7 cellular contexts compared by ENCODE assay signal in genomic region chr6:391559-392440, GRCh38. TPM values are rescaled to one million over a fixed set of nuclear protein-coding genes. Genes with fewer than 3 reads are reported as not detected.
A peak's percentile ranks its signal among the peaks of the same experiment; 100 is the strongest.
DNase-seq lines count a peak whose midpoint lies in the region; ATAC-seq and TF ChIP-seq lines count a peak whose summit lies in the region.

IRF4 (plus strand) TSS chr6:391752; CDS start chr6:393153, 1,401 bp downstream.

- no peaks in the 10 kb centered on the region for H3K9me3 Mint-ChIP-seq in activated T-cell treated with anti-CD3 and anti-CD28 coated beads, Interleukin-2, amount 50 U/mL, for 4 hours

- H3K27me3 ChIP-seq in left ventricle myocardium inferior (ENCODE audit: low read depth) (peaks cover 96% of the 10 kb centered on the region), spleen (replicated peaks in 1 of 7) (peaks cover 0 to 83% (median 41%) of the 10 kb centered on the region in 7 donors)

- TF ChIP-seq POLR2A in spleen (IDR thresholded peaks at IDR 0.05) = peak in 2 of 3 donors; percentile 82 to 84

- peaks cover 44% of the 10 kb centered on the region for H3K4me1 Mint-ChIP-seq in activated T-cell treated with anti-CD3 and anti-CD28 coated beads, Interleukin-2, amount 50 U/mL, for 4 hours (ENCODE audit: low read depth)

- H3K9me3 ChIP-seq in left ventricle myocardium inferior (replicated peaks) = no peaks in the 10 kb centered on the region
- H3K9me3 ChIP-seq in spleen = no peaks in the 10 kb centered on the region

- H3K36me3 ChIP-seq in left ventricle myocardium inferior = no peaks in the 10 kb centered on the region
- H3K36me3 ChIP-seq in spleen = peaks cover 0 to 24% (median 4%) of the 10 kb centered on the region in 6 donors

- H3K27me3 Mint-ChIP-seq in activated T-cell treated with anti-CD3 and anti-CD28 coated beads, Interleukin-2, amount 50 U/mL, for 4 hours (ENCODE audit: low read depth) = peaks cover under 1% of the 10 kb centered on the region

- peak; percentile 44 for ATAC-seq in GM19397 (IDR thresholded peaks at IDR 0.05; ENCODE audit: unreplicated experiment)
- peak; percentile 45 for ATAC-seq in HG03460 (IDR thresholded peaks at IDR 0.05; ENCODE audit: unreplicated experiment)
- peak; percentile 61 to 64 for ATAC-seq in activated T-cell treated with anti-CD3 and anti-CD28 coated beads, Interleukin-2, amount 50 U/mL, for 4 hours

- DNase-seq in activated T-cell treated with anti-CD3 and anti-CD28 coated beads, Interleukin-2, amount 50 U/mL, for 4 hours = peak; percentile 84
- no peak for DNase-seq in left ventricle myocardium inferior
- peak; percentile 89 for DNase-seq in spleen
- DNase-seq in Ammon's horn (ENCODE audit: low spot score) = no peak
- DNase-seq in EL = no peak

- peaks cover 30% of the 10 kb centered on the region for H3K36me3 Mint-ChIP-seq in activated T-cell treated with anti-CD3 and anti-CD28 coated beads, Interleukin-2, amount 50 U/mL, for 4 hours (ENCODE audit: insufficient read depth)

- H3K4me3 Mint-ChIP-seq in activated T-cell treated with anti-CD3 and anti-CD28 coated beads, Interleukin-2, amount 50 U/mL, for 4 hours = peak within 1 kb of the TSS; percentile 96

- H3K4me3 ChIP-seq in left ventricle myocardium inferior (peak within 1 kb of the TSS; percentile 58), spleen (peak within 1 kb of the TSS; percentile 33 to 91 (median 67))

- 1 to 2% (median 2%) methylated on average over 45 to 82 of the region's 82 CpGs for WGBS in spleen, 5 donors

- intact Hi-C loops in left ventricle myocardium inferior (cut with micrococcal nuclease) = no loop called here
- intact Hi-C loops in spleen (cut with DNase I; ENCODE audit: low total_unique reads) = no loop called here

- TF ChIP-seq CTCF in left ventricle myocardium inferior (IDR thresholded peaks at IDR 0.05; ENCODE audit: borderline replicate concordance) = no peak
- no peak for TF ChIP-seq CTCF in spleen (IDR thresholded peaks at IDR 0.05 in 8 of 11, conservative IDR thresholded peaks at IDR 0.05 in 3 of 11)

- no peak within 1 kb of the TSS for H3K27ac ChIP-seq in left ventricle myocardium inferior (replicated peaks)
- peak within 1 kb of the TSS; percentile 51 to 90 (median 84) for H3K27ac ChIP-seq in spleen

- peaks cover 32% of the 10 kb centered on the region for H3K4me1 ChIP-seq in left ventricle myocardium inferior
- H3K4me1 ChIP-seq in spleen = peaks cover 9 to 69% (median 45%) of the 10 kb centered on the region in 6 donors

RNA-seq across cellular contexts. Expression of gene IRF4, which starts in this region (rescaled TPM):
- total RNA-seq in activated T-cell treated with anti-CD3 and anti-CD28 coated beads, Interleukin-2, amount 50 U/mL, for 4 hours = 100 to 1,000 TPM; 720 to 924 (median 743) TPM
- total RNA-seq in left ventricle myocardium inferior (0.22 TPM), spleen (10 to 100 TPM; 39.2 to 91.3 (median 52.0) TPM)
- 10 to 100 TPM in 2 of 3 donors, 1 to 10 TPM in 1; 8.7 to 11.9 (median 11.2) TPM for polyA plus RNA-seq in spleen

Comparison
In these comparisons a context has a peak if more than half of its experiments do, and no peak if none do; other contexts are left out.
1. RNA of gene IRF4 (total RNA-seq): 720 to 924 TPM in activated T-cell treated with anti-CD3 and anti-CD28 coated beads, Interleukin-2, amount 50 U/mL, for 4 hours and 39.2 to 91.3 TPM in spleen; 0.22 TPM in left ventricle myocardium inferior (single experiment); every median in the first group is over 10 times any median in the second.
2. RNA of gene IRF4 (total RNA-seq): 720 to 924 TPM in activated T-cell treated with anti-CD3 and anti-CD28 coated beads, Interleukin-2, amount 50 U/mL, for 4 hours; 39.2 to 91.3 TPM in spleen; every median in the first group is over 4 times any median in the second.
3. DNase-seq: peak in activated T-cell treated with anti-CD3 and anti-CD28 coated beads, Interleukin-2, amount 50 U/mL, for 4 hours (single experiment) and spleen (single experiment); none in left ventricle myocardium inferior (single experiment), Ammon's horn (single experiment) and EL (single experiment).
4. Peak in every context shown above with its lines, with median percentiles within 50 percentile points of each other: ATAC-seq.